Comparison of ENCODE assay signal across 8 cellular contexts in genomic region chr14:29927596-29928341, GRCh38. TPM values are rescaled to one million over a fixed set of nuclear protein-coding genes. Genes with fewer than 3 reads are reported as not detected.
DNase-seq lines count a peak whose midpoint lies in the region; ATAC-seq and TF ChIP-seq lines count a peak whose summit lies in the region.

TSS of gene PRKD1 (minus strand) at chr14:29927847.

- H3K9me3 ChIP-seq in endodermal cell (ENCODE audit: control insufficient read depth, low read length) (no peaks in the 10 kb centered on the region), lung (ENCODE audit: control insufficient read depth in 2 of 2, insufficient read depth in 1 of 2, low read length in 1 of 2) (no peaks in the 10 kb centered on the region)

- H3K27me3 ChIP-seq in endodermal cell (ENCODE audit: control insufficient read depth, insufficient read depth, low read length, poor library complexity, severe bottlenecking) (peaks cover 25% of the 10 kb centered on the region), lung (ENCODE audit: control insufficient read depth, insufficient read depth) (no peaks in the 10 kb centered on the region)

- peak within 1 kb of the TSS; percentile 85 for H3K4me3 ChIP-seq in endodermal cell (ENCODE audit: low read length)
- H3K4me3 ChIP-seq in lung: peak within 1 kb of the TSS; percentile 88

- H3K4me1 ChIP-seq in endodermal cell (ENCODE audit: control insufficient read depth, insufficient read depth, low read length) (no peaks in the 10 kb centered on the region), lung (ENCODE audit: control insufficient read depth in 2 of 2, insufficient read depth in 2 of 2, low read length in 2 of 2) (peaks cover 3 to 8% of the 10 kb centered on the region in 2 donors)

- H3K9me3 Mint-ChIP-seq in endodermal cell: no peaks in the 10 kb centered on the region

- H3K4me1 Mint-ChIP-seq in endodermal cell: peaks cover 22% of the 10 kb centered on the region

- H3K36me3 ChIP-seq in endodermal cell (ENCODE audit: control insufficient read depth, insufficient read depth, low read length) (no peaks in the 10 kb centered on the region), lung (ENCODE audit: control insufficient read depth in 2 of 2, insufficient read depth in 2 of 2, low read length in 2 of 2) (no peaks in the 10 kb centered on the region)

- peak within 1 kb of the TSS; percentile 52 for H3K27ac ChIP-seq in 22Rv1
- no peak within 1 kb of the TSS for H3K27ac ChIP-seq in endodermal cell (ENCODE audit: low read depth, low read length)
- H3K27ac ChIP-seq in lung (ENCODE audit: low read depth in 1 of 2, low read length in 1 of 2): peak within 1 kb of the TSS; percentile 79 to 84

- peaks cover 51% of the 10 kb centered on the region for H3K27me3 Mint-ChIP-seq in endodermal cell (ENCODE audit: insufficient read depth)

- no peaks in the 10 kb centered on the region for H3K36me3 Mint-ChIP-seq in endodermal cell (ENCODE audit: low read depth)

- ATAC-seq in HG03139 (IDR thresholded peaks at IDR 0.05; ENCODE audit: unreplicated experiment) (peak; percentile 51), lung (ENCODE audit: insufficient read depth, low FRiP score) (peak; percentile 82)

- H3K4me3 Mint-ChIP-seq in endodermal cell: peak within 1 kb of the TSS; percentile 70

- WGBS in endodermal cell (ENCODE audit: insufficient coverage in 1 of 2, insufficient read length in 1 of 2), 2 experiments: 1 to 16% methylated on average over 4 to 61 of the region's 75 CpGs
- 1 to 3% methylated on average over 46 to 75 of the region's 75 CpGs for WGBS in lung, 2 donors

- peak within 1 kb of the TSS; percentile 52 for H3K9ac ChIP-seq in endodermal cell (ENCODE audit: extremely low read depth, low read length, poor library complexity, severe bottlenecking)

- TF ChIP-seq CTCF in 22Rv1 (IDR thresholded peaks at IDR 0.05) (no peak), GM10266 (IDR thresholded peaks at IDR 0.05; ENCODE audit: control insufficient read depth, insufficient read depth, low read depth, missing control alignments) (no peak), endodermal cell (conservative IDR thresholded peaks at IDR 0.05) (peak; percentile 48), lung (IDR thresholded peaks at IDR 0.05; ENCODE audit: control extremely low read depth, extremely low read depth) (no peak), subcutaneous adipose tissue (IDR thresholded peaks at IDR 0.05; ENCODE audit: low read depth) (no peak)

- peak within 1 kb of the TSS; percentile 68 for H3K27ac Mint-ChIP-seq in endodermal cell

- DNase-seq in GM10266 (ENCODE audit: extremely low spot score) (peak; percentile 72), SHP77 treated with DMSO at 0.1 percent for 48 hours (lab: John Stamatoyannopoulos, UW) (peak; percentile 64), endodermal cell (peak; percentile 84), lung (ENCODE audit: low spot score) (peak; percentile 59)
- DNase-seq in activated CD4-positive, CD25-positive, alpha-beta regulatory T cell (lab: John Stamatoyannopoulos, UW): no peak

RNA-seq across cellular contexts. Expression of gene PRKD1, which starts in this region (rescaled TPM):
- total RNA-seq in endodermal cell (10 to 100 TPM; 12.0 to 12.6 TPM), lung (10 to 100 TPM; 17.2 to 20.9 TPM), subcutaneous adipose tissue (10 to 100 TPM in 3 of 4 donors, 1 to 10 TPM in 1; 7.8 to 19.4 (median 19.1) TPM)
- 9.2 TPM for polyA plus RNA-seq in endodermal cell (2013, experiment 1 of 2)
- 8.0 TPM for polyA plus RNA-seq in endodermal cell (2013, experiment 2 of 2)
- 1 to 10 TPM; 4.0 to 5.2 TPM for polyA plus RNA-seq in lung

Comparison
In these comparisons a context has a peak if more than half of its experiments do, and no peak if none do; other contexts are left out.
1. DNase-seq: peak in GM10266 (single experiment), SHP77 treated with DMSO at 0.1 percent for 48 hours (single experiment), endodermal cell (single experiment) and lung (single experiment); none in activated CD4-positive, CD25-positive, alpha-beta regulatory T cell (0 of 4).